Comparison of ENCODE assay signal across 17 cellular contexts in genomic region chr2:53755022-53755630, GRCh38. TPM values are rescaled to one million over a fixed set of nuclear protein-coding genes. Genes with fewer than 3 reads are reported as not detected.
DNase-seq lines count a peak whose midpoint lies in the region; ATAC-seq, FAIRE-seq and TF ChIP-seq lines count a peak whose summit lies in the region.
"Had no signal": no experiment of that assay in that cellular context is flagged by ENCODE, and none has a peak within 500 bp of the region (broad histone marks: within the 10 kb centered on the region; RNA-seq: fewer than 3 reads in every experiment).

No MANE protein-coding gene starts in this region.

- H3K4me3 ChIP-seq in body of pancreas (no peak overlapping the region), left ventricle myocardium inferior (no peak overlapping the region), suprapubic skin (no peak overlapping the region), Karpas-422 (ENCODE audit: low read length) (no peak overlapping the region)
- H3K4me3 ChIP-seq: ovary had no signal

- ATAC-seq in body of pancreas = no peak
- ATAC-seq in GM21526 (IDR thresholded peaks at IDR 0.05; ENCODE audit: low FRiP score, unreplicated experiment) = no peak
- ATAC-seq: stimulated activated naive CD8-positive, alpha-beta T cell treated with anti-CD3 and anti-CD28 coated beads, Interleukin-15, Interleukin-2, amounts not matched to agents 100 U/mL and 50 U/mL, for 24 hours had no signal

- peak; percentile 23 for FAIRE-seq in H54 (lab: Jason Lieb, UNC)
- FAIRE-seq: HTR-8/SVneo, kidney had no signal

- no peak for TF ChIP-seq CTCF in body of pancreas (IDR thresholded peaks at IDR 0.05)
- no peak for TF ChIP-seq CTCF in left ventricle myocardium inferior (IDR thresholded peaks at IDR 0.05; ENCODE audit: borderline replicate concordance)
- TF ChIP-seq CTCF in suprapubic skin (IDR thresholded peaks at IDR 0.05) = no peak

- peaks cover 0 to 2% of the 10 kb centered on the region in 2 donors for H3K36me3 ChIP-seq in body of pancreas (replicated peaks in 1 of 2; ENCODE audit: insufficient read depth in 1 of 2, low read depth in 2 of 2)
- peaks cover 37% of the 10 kb centered on the region for H3K36me3 ChIP-seq in left ventricle myocardium inferior
- H3K36me3 ChIP-seq in suprapubic skin = peaks cover 20% of the 10 kb centered on the region
- peaks cover 12% of the 10 kb centered on the region; the same call in 1 of the 2 replicates for H3K36me3 ChIP-seq in Karpas-422 (ENCODE audit: insufficient read depth, low read length)
- H3K36me3 ChIP-seq: ovary had no signal

- intact Hi-C loops in body of pancreas (cut with DNase I) = no loop called here
- intact Hi-C loops in left ventricle myocardium inferior (cut with micrococcal nuclease) = no loop called here

- no peak overlapping the region for H3K9ac ChIP-seq in Karpas-422 (ENCODE audit: low read length)

- no peak for DNase-seq in H54 (ENCODE audit: insufficient read length, low spot score)
- DNase-seq in body of pancreas = peak in 3 of 4 donors; percentile 23 to 61 (median 29)
- peak; percentile 22 for DNase-seq in left ventricle myocardium inferior
- DNase-seq in suprapubic skin (ENCODE audit: low spot score in 2 of 2) = peak; percentile 84 to 88
- DNase-seq in Karpas-422 = no peak
- no peak for DNase-seq in ACHN
- DNase-seq: activated CD8-positive, alpha-beta memory T cell treated with anti-CD3 and anti-CD28 coated beads, Interleukin-2, amount 50 U/mL, for 48 hours; activated naive CD4-positive, alpha-beta T cell treated with anti-CD3 and anti-CD28 coated beads, Interleukin-2, amount 10 ng/mL, durations not matched to agents 7 days and 5 days; CD4-positive, alpha-beta T cell; endodermal cell; kidney; NCI-H2081; NCI-H82; ovary; stimulated activated naive CD8-positive, alpha-beta T cell treated with anti-CD3 and anti-CD28 coated beads, Interleukin-15, Interleukin-2, amounts not matched to agents 100 U/mL and 50 U/mL, for 24 hours had no signal

- H3K9me2 ChIP-seq in Karpas-422 (replicated peaks; ENCODE audit: insufficient read depth, low read length) = no peaks in the 10 kb centered on the region

- H2AFZ ChIP-seq in Karpas-422 (ENCODE audit: low read length) = no peak overlapping the region

- in situ Hi-C loops in ACHN (cut with HindIII; ENCODE audit: low pct_ligation_motif_present, low pct_unique_long_range_greater_than_20kb, low sequenced_read_pairs) = no loop called here

- no peak for TF ChIP-seq EP300 in suprapubic skin (IDR thresholded peaks at IDR 0.05)

- H4K20me1 ChIP-seq in Karpas-422 (ENCODE audit: insufficient read depth, low read depth, low read length) = no peaks in the 10 kb centered on the region

- H3K4me1 ChIP-seq in body of pancreas = no peaks in the 10 kb centered on the region
- H3K4me1 ChIP-seq in left ventricle myocardium inferior = peaks cover 4% of the 10 kb centered on the region
- peaks cover 15% of the 10 kb centered on the region for H3K4me1 ChIP-seq in suprapubic skin
- peaks cover 29% of the 10 kb centered on the region for H3K4me1 ChIP-seq in Karpas-422 (ENCODE audit: low read length)

- WGBS in body of pancreas, 2 donors = 66 to 68% methylated on average over 3 of the region's 3 CpGs
- 51% methylated on average over 3 of the region's 3 CpGs for WGBS in suprapubic skin

- no peak overlapping the region for H3K27ac ChIP-seq in body of pancreas
- no peak overlapping the region for H3K27ac ChIP-seq in left ventricle myocardium inferior (replicated peaks)
- peak overlapping the region; percentile 31 for H3K27ac ChIP-seq in suprapubic skin
- no peak overlapping the region for H3K27ac ChIP-seq in Karpas-422 (ENCODE audit: low read length)
- H3K27ac ChIP-seq: ovary had no signal

- H3K9me3 ChIP-seq in body of pancreas (no peaks in the 10 kb centered on the region), left ventricle myocardium inferior (replicated peaks) (peaks cover 17% of the 10 kb centered on the region), suprapubic skin (no peaks in the 10 kb centered on the region), Karpas-422 (ENCODE audit: low read length) (no peaks in the 10 kb centered on the region)
- H3K9me3 ChIP-seq: ovary had no signal

- H3K4me2 ChIP-seq in Karpas-422 (ENCODE audit: low read depth, low read length, poor library complexity, severe bottlenecking) = no peak overlapping the region

- H3K27me3 ChIP-seq in body of pancreas (no peaks in the 10 kb centered on the region), left ventricle myocardium inferior (ENCODE audit: low read depth) (no peaks in the 10 kb centered on the region), suprapubic skin (no peaks in the 10 kb centered on the region), Karpas-422 (ENCODE audit: low read length) (no peaks in the 10 kb centered on the region)
- H3K27me3 ChIP-seq: ovary had no signal

- peaks cover 16% of the 10 kb centered on the region; the same call in 1 of the 2 replicates for H3K79me2 ChIP-seq in Karpas-422 (ENCODE audit: low read length)

- TF ChIP-seq POLR2A in H54 (IDR thresholded peaks at IDR 0.05; ENCODE audit: low read depth, low read length) (no peak), body of pancreas (IDR thresholded peaks at IDR 0.05) (no peak), suprapubic skin (IDR thresholded peaks at IDR 0.05) (no peak)

RNA-seq across cellular contexts. Expression of gene CHAC2, which starts 12.5 kb away (rescaled TPM):
- total RNA-seq in body of pancreas (1 to 10 TPM; 2.1 to 5.9 TPM), left ventricle myocardium inferior (3.8 TPM), suprapubic skin (1 to 10 TPM; 1.4 to 6.4 (median 3.0) TPM)
- 9.8 and 21.3 TPM in 2 replicates for total RNA-seq in Karpas-422 (2014; rRNA removed; shearing (Covaris generic); ENCODE audit: low replicate concordance)

RNA-seq across cellular contexts. Expression of gene ASB3, which starts 31.6 kb away (rescaled TPM):
- total RNA-seq in body of pancreas (10 to 100 TPM; 10.5 to 14.0 TPM), left ventricle myocardium inferior (11.4 TPM), suprapubic skin (10 to 100 TPM in 3 of 4 donors, 1 to 10 TPM in 1; 9.8 to 28.8 (median 12.6) TPM)
- total RNA-seq in Karpas-422 (2014; rRNA removed; shearing (Covaris generic); ENCODE audit: low replicate concordance) = 26.4 and 39.8 TPM in 2 replicates

RNA-seq across cellular contexts. Expression of gene ERLEC1, which starts 31.7 kb away (rescaled TPM):
- total RNA-seq in body of pancreas (10 to 100 TPM; 43.8 to 86.7 TPM), left ventricle myocardium inferior (44.3 TPM), suprapubic skin (10 to 100 TPM; 30.9 to 86.1 (median 36.5) TPM)
- 54.8 and 62.9 TPM in 2 replicates for total RNA-seq in Karpas-422 (2014; rRNA removed; shearing (Covaris generic); ENCODE audit: low replicate concordance)

Comparison
In these comparisons a context has a peak if more than half of its experiments do, and no peak if none do; other contexts are left out.
1. DNase-seq: peak in body of pancreas (3 of 4), left ventricle myocardium inferior (single experiment) and suprapubic skin (2 of 2); none in H54 (single experiment), Karpas-422 (single experiment) and ACHN (single experiment).